Comparison of ENCODE assay signal across 2 cellular contexts in genomic region chr6:135052939-135053338, GRCh38.
TF ChIP-seq lines count a peak whose summit lies in the region.

No MANE protein-coding gene starts in this region.

TF ChIP-seq in HCT116, 20 proteins besides CTCF, POLR2A, EP300 and RAD21 (continued from another document):
- TF ChIP-seq ZBTB33 (IDR thresholded peaks at IDR 0.05; ENCODE audit: extremely low read depth, insufficient replicate concordance, low read length) (no peak), EZH2phosphoT487 (IDR thresholded peaks at IDR 0.05; ENCODE audit: borderline replicate concordance) (no peak), ZFX (IDR thresholded peaks at IDR 0.05) (no peak), ZNF274 (IDR thresholded peaks at IDR 0.05; ENCODE audit: low read depth, low read length) (no peak), FOSL1 (IDR thresholded peaks at IDR 0.05; ENCODE audit: low read depth) (no peak), SIN3A (IDR thresholded peaks at IDR 0.05; ENCODE audit: low read depth) (no peak), POLR2AphosphoS5 (IDR thresholded peaks at IDR 0.05; ENCODE audit: low read depth, low read length) (no peak), CBX3 (IDR thresholded peaks at IDR 0.05; ENCODE audit: low read depth) (no peak), EZH2 (IDR thresholded peaks at IDR 0.05) (no peak), SRF (IDR thresholded peaks at IDR 0.05; ENCODE audit: low read depth) (no peak), YY1 (IDR thresholded peaks at IDR 0.05; ENCODE audit: extremely low read depth, insufficient replicate concordance, low read depth, low read length) (no peak), SP1 (IDR thresholded peaks at IDR 0.05; ENCODE audit: low read depth) (no peak), EGR1 (IDR thresholded peaks at IDR 0.05; ENCODE audit: low read depth) (no peak), MAX (IDR thresholded peaks at IDR 0.05) (no peak), TCF7L2 (IDR thresholded peaks at IDR 0.05; ENCODE audit: borderline replicate concordance, extremely low read depth, insufficient read depth, insufficient read length) (no peak), ELF1 (IDR thresholded peaks at IDR 0.05; ENCODE audit: borderline replicate concordance, low read depth) (no peak), CEBPB (IDR thresholded peaks at IDR 0.05; ENCODE audit: low read depth) (no peak)
- TF ChIP-seq, protein P1, sequence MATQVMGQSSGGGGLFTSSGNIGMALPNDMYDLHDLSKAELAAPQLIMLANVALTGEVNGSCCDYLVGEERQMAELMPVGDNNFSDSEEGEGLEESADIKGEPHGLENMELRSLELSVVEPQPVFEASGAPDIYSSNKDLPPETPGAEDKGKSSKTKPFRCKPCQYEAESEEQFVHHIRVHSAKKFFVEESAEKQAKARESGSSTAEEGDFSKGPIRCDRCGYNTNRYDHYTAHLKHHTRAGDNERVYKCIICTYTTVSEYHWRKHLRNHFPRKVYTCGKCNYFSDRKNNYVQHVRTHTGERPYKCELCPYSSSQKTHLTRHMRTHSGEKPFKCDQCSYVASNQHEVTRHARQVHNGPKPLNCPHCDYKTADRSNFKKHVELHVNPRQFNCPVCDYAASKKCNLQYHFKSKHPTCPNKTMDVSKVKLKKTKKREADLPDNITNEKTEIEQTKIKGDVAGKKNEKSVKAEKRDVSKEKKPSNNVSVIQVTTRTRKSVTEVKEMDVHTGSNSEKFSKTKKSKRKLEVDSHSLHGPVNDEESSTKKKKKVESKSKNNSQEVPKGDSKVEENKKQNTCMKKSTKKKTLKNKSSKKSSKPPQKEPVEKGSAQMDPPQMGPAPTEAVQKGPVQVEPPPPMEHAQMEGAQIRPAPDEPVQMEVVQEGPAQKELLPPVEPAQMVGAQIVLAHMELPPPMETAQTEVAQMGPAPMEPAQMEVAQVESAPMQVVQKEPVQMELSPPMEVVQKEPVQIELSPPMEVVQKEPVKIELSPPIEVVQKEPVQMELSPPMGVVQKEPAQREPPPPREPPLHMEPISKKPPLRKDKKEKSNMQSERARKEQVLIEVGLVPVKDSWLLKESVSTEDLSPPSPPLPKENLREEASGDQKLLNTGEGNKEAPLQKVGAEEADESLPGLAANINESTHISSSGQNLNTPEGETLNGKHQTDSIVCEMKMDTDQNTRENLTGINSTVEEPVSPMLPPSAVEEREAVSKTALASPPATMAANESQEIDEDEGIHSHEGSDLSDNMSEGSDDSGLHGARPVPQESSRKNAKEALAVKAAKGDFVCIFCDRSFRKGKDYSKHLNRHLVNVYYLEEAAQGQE (IDR thresholded peaks at IDR 0.05; ENCODE audit: low read depth): no peak

TF ChIP-seq in WTC11, 78 proteins besides CTCF, POLR2A, EP300 and RAD21:
- no peak for TF ChIP-seq PRDM15 (CRISPR knock-in tag; IDR thresholded peaks at IDR 0.05)
- no peak for TF ChIP-seq KAT7 (CRISPR knock-in tag; IDR thresholded peaks at IDR 0.05; ENCODE audit: borderline replicate concordance)
- TF ChIP-seq, protein P2, sequence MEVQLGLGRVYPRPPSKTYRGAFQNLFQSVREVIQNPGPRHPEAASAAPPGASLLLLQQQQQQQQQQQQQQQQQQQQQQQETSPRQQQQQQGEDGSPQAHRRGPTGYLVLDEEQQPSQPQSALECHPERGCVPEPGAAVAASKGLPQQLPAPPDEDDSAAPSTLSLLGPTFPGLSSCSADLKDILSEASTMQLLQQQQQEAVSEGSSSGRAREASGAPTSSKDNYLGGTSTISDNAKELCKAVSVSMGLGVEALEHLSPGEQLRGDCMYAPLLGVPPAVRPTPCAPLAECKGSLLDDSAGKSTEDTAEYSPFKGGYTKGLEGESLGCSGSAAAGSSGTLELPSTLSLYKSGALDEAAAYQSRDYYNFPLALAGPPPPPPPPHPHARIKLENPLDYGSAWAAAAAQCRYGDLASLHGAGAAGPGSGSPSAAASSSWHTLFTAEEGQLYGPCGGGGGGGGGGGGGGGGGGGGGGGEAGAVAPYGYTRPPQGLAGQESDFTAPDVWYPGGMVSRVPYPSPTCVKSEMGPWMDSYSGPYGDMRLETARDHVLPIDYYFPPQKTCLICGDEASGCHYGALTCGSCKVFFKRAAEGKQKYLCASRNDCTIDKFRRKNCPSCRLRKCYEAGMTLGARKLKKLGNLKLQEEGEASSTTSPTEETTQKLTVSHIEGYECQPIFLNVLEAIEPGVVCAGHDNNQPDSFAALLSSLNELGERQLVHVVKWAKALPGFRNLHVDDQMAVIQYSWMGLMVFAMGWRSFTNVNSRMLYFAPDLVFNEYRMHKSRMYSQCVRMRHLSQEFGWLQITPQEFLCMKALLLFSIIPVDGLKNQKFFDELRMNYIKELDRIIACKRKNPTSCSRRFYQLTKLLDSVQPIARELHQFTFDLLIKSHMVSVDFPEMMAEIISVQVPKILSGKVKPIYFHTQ (CRISPR knock-in tag; IDR thresholded peaks at IDR 0.05): no peak
- no peak for TF ChIP-seq HMGXB4 (CRISPR knock-in tag; IDR thresholded peaks at IDR 0.05)
- TF ChIP-seq CREB1 (CRISPR knock-in tag; IDR thresholded peaks at IDR 0.05): no peak
- TF ChIP-seq, protein P3, sequence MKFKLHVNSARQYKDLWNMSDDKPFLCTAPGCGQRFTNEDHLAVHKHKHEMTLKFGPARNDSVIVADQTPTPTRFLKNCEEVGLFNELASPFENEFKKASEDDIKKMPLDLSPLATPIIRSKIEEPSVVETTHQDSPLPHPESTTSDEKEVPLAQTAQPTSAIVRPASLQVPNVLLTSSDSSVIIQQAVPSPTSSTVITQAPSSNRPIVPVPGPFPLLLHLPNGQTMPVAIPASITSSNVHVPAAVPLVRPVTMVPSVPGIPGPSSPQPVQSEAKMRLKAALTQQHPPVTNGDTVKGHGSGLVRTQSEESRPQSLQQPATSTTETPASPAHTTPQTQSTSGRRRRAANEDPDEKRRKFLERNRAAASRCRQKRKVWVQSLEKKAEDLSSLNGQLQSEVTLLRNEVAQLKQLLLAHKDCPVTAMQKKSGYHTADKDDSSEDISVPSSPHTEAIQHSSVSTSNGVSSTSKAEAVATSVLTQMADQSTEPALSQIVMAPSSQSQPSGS (CRISPR knock-in tag; IDR thresholded peaks at IDR 0.05; ENCODE audit: borderline replicate concordance, low read depth): no peak
- no peak for TF ChIP-seq MAX (CRISPR knock-in tag; IDR thresholded peaks at IDR 0.05)
- no peak for TF ChIP-seq CBFB (CRISPR knock-in tag; IDR thresholded peaks at IDR 0.05; ENCODE audit: low read depth)
- TF ChIP-seq CREM (CRISPR knock-in tag; IDR thresholded peaks at IDR 0.05): no peak
- TF ChIP-seq MYBL2 (CRISPR knock-in tag; IDR thresholded peaks at IDR 0.05): no peak
- TF ChIP-seq ARID4B (CRISPR knock-in tag; IDR thresholded peaks at IDR 0.05; ENCODE audit: borderline replicate concordance): no peak
- no peak for TF ChIP-seq NR2C2 (CRISPR knock-in tag; IDR thresholded peaks at IDR 0.05)
- TF ChIP-seq ZNF425 (CRISPR knock-in tag; conservative IDR thresholded peaks at IDR 0.05): no peak
- no peak for TF ChIP-seq FOXK1 (CRISPR knock-in tag; IDR thresholded peaks at IDR 0.05)
- no peak for TF ChIP-seq NFATC4 (CRISPR knock-in tag; IDR thresholded peaks at IDR 0.05)
- no peak for TF ChIP-seq NFYB (CRISPR knock-in tag; conservative IDR thresholded peaks at IDR 0.05; ENCODE audit: low read depth)
- TF ChIP-seq USF1 (CRISPR knock-in tag; IDR thresholded peaks at IDR 0.05): no peak
- no peak for TF ChIP-seq TP53 (CRISPR knock-in tag; IDR thresholded peaks at IDR 0.05)
- TF ChIP-seq ZNF671 (CRISPR knock-in tag; IDR thresholded peaks at IDR 0.05): no peak
